In the genomic region with DNA sequence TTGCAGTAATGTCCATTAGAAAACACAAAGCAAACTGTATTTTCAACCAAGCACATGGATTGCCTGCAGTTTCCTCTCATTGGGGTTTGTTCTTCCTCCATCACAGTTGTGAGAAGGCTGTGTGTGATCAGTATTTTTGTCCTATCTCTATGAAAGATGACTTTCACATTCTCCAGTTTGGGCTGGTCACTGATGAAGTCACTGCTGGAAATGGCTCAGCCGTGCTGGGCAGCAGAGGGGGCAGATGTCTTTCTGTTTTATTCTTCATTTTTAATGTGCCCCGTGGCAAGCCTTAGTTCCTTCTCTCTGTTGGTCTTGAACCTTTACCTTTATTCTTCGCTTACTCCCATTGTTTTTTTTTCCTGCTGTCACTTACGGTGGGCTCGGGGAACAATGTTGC, we compare ENCODE assay signal across 8 cellular contexts.
A peak's percentile ranks its signal among the peaks of the same experiment; 100 is the strongest.
DNase-seq lines count a peak whose midpoint lies in the region; TF ChIP-seq lines count a peak whose summit lies in the region.
"Had no signal": no experiment of that assay in that cellular context is flagged by ENCODE, and none has a peak within 500 bp of the region (broad histone marks: within the 10 kb centered on the region; RNA-seq: fewer than 3 reads in every experiment).

No MANE protein-coding gene starts in this region.

- no peaks in the 10 kb centered on the region for H3K27me3 ChIP-seq in brain microvascular endothelial cell (replicated peaks)
- H3K27me3 ChIP-seq in layer of hippocampus (ENCODE audit: control insufficient read depth, insufficient read depth, low read length), result no peaks in the 10 kb centered on the region
- no peaks in the 10 kb centered on the region for H3K27me3 ChIP-seq in SK-N-SH (ENCODE audit: insufficient read depth)

- no peaks in the 10 kb centered on the region for H3K9me2 ChIP-seq in SK-N-SH

- 81% methylated on average over 5 of the region's 5 CpGs for WGBS in SK-N-SH (ENCODE audit: low lambda C conversion rate)

- POLR2A ChIA-PET in RWPE1 (lab: Yijun Ruan, JAX; ENCODE audit: low non-redundant PET) (no interaction called here), SK-N-SH (lab: Yijun Ruan, JAX) (no interaction called here)

- H3F3A ChIP-seq in SK-N-SH (replicated peaks; ENCODE audit: insufficient read depth), result no peaks in the 10 kb centered on the region

- peaks cover 0 to 3% of the 10 kb centered on the region in 2 experiments; a peak in 1 of 4 replicates for H3K4me1 ChIP-seq in SK-N-SH (ENCODE audit: control insufficient read depth in 1 of 2, insufficient read depth in 2 of 2, low read depth in 1 of 2, low read length in 1 of 2)

- no peaks in the 10 kb centered on the region for H3K9me3 ChIP-seq in SK-N-SH

- DNase-seq in NCI-H1092 treated with DMSO at 0.1 percent for 48 hours (lab: John Stamatoyannopoulos, UW) (peak; percentile 81), brain microvascular endothelial cell (no peak), substantia nigra (lab: John Stamatoyannopoulos, UW) (peak in 23 of 49 donors; percentile 6 to 78 (median 41)), SW 1271 (lab: John Stamatoyannopoulos, UW) (no peak), RWPE1 (ENCODE audit: low spot score) (no peak), SK-N-SH (no peak)
- DNase-seq: NCI-H510A had no signal

- H3K9ac ChIP-seq in SK-N-SH, result no peak overlapping the region

- H3K27ac ChIP-seq in brain microvascular endothelial cell (peak overlapping the region; percentile 43), layer of hippocampus (ENCODE audit: low read depth, low read length) (peak overlapping the region; percentile 82), substantia nigra (ENCODE audit: low read depth, low read length, poor library complexity, severe bottlenecking) (peak overlapping the region; percentile 85), RWPE1 (no peak overlapping the region), SK-N-SH (ENCODE audit: low read depth in 2 of 2, low read length in 1 of 2) (no peak overlapping the region)

- H3K36me3 ChIP-seq in brain microvascular endothelial cell (replicated peaks), result no peaks in the 10 kb centered on the region
- no peaks in the 10 kb centered on the region for H3K36me3 ChIP-seq in SK-N-SH (replicated peaks in 1 of 2; ENCODE audit: control insufficient read depth in 1 of 2, insufficient read depth in 2 of 2, low read length in 1 of 2)

- no peak for TF ChIP-seq CTCF in brain microvascular endothelial cell (IDR thresholded peaks at IDR 0.05; ENCODE audit: low read depth, low read length, missing control alignments)
- TF ChIP-seq CTCF in RWPE1 (conservative IDR thresholded peaks at IDR 0.05; ENCODE audit: low read depth), result no peak
- no peak for TF ChIP-seq CTCF in SK-N-SH (IDR thresholded peaks at IDR 0.05)

- no peak for TF ChIP-seq RAD21 in SK-N-SH (IDR thresholded peaks at IDR 0.05; ENCODE audit: low read length)

- H3K4me2 ChIP-seq in SK-N-SH, result no peak overlapping the region

- peak overlapping the region; percentile 56 for H3K4me3 ChIP-seq in brain microvascular endothelial cell (ENCODE audit: low read depth, low read length)
- H3K4me3 ChIP-seq in SK-N-SH (ENCODE audit: low read depth in 2 of 2, low read length in 1 of 2), result no peak overlapping the region

- in situ Hi-C loops in brain microvascular endothelial cell (cut with HindIII; ENCODE audit: low pct_ligation_motif_present, low sequenced_read_pairs), result no loop called here

- no peaks in the 10 kb centered on the region for H4K20me1 ChIP-seq in SK-N-SH (ENCODE audit: insufficient read depth)

- no peak overlapping the region for H2AFZ ChIP-seq in SK-N-SH (ENCODE audit: low read depth)

- H3K79me2 ChIP-seq in SK-N-SH (ENCODE audit: insufficient read depth), result no peaks in the 10 kb centered on the region

- no peak for TF ChIP-seq EP300 in SK-N-SH (IDR thresholded peaks at IDR 0.05; ENCODE audit: borderline replicate concordance in 1 of 2, low read depth in 1 of 2, low read length in 1 of 2)

- CTCF ChIA-PET in RWPE1 (lab: Yijun Ruan, JAX) (interaction anchor here (0.5 kb wide), 1 partner anchor 785 kb away, joined by 4 read pairs; no protein-coding TSS in a partner anchor), SK-N-SH (lab: Yijun Ruan, JAX) (no interaction called here)

TF ChIP-seq in SK-N-SH, 30 proteins besides CTCF, POLR2A, EP300 and RAD21:
- TF ChIP-seq, protein P1, sequence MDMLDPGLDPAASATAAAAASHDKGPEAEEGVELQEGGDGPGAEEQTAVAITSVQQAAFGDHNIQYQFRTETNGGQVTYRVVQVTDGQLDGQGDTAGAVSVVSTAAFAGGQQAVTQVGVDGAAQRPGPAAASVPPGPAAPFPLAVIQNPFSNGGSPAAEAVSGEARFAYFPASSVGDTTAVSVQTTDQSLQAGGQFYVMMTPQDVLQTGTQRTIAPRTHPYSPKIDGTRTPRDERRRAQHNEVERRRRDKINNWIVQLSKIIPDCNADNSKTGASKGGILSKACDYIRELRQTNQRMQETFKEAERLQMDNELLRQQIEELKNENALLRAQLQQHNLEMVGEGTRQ (IDR thresholded peaks at IDR 0.05; ENCODE audit: borderline replicate concordance, low read depth, low read length), result no peak
- TF ChIP-seq GABPA (IDR thresholded peaks at IDR 0.05; ENCODE audit: low read depth) (no peak), SMC3 (IDR thresholded peaks at IDR 0.05; ENCODE audit: low read depth, low read length) (no peak), GATA2 (CRISPR knock-in tag; IDR thresholded peaks at IDR 0.05) (no peak), YY1 (IDR thresholded peaks at IDR 0.05; ENCODE audit: low read depth) (no peak), NRF1 (IDR thresholded peaks at IDR 0.05; ENCODE audit: low read depth, low read length) (no peak), POLR2AphosphoS5 (IDR thresholded peaks at IDR 0.05; ENCODE audit: low read depth, low read length) (no peak), EZH2phosphoT487 (IDR thresholded peaks at IDR 0.05; ENCODE audit: borderline replicate concordance, low read depth) (no peak), TEAD4 (IDR thresholded peaks at IDR 0.05; ENCODE audit: borderline replicate concordance, insufficient read depth) (no peak), NFIC (IDR thresholded peaks at IDR 0.05; ENCODE audit: borderline replicate concordance) (no peak), MEF2A (IDR thresholded peaks at IDR 0.05; ENCODE audit: borderline replicate concordance, low read depth) (no peak), TCF12 (IDR thresholded peaks at IDR 0.05) (no peak), TAF1 (IDR thresholded peaks at IDR 0.05; ENCODE audit: borderline replicate concordance, low read depth, low read length) (no peak), ELF1 (IDR thresholded peaks at IDR 0.05) (no peak), RXRA (IDR thresholded peaks at IDR 0.05; ENCODE audit: borderline replicate concordance, low read depth) (no peak), SIN3A (IDR thresholded peaks at IDR 0.05; ENCODE audit: borderline replicate concordance, low read depth, low read length) (no peak)
- TF ChIP-seq, protein P2, sequence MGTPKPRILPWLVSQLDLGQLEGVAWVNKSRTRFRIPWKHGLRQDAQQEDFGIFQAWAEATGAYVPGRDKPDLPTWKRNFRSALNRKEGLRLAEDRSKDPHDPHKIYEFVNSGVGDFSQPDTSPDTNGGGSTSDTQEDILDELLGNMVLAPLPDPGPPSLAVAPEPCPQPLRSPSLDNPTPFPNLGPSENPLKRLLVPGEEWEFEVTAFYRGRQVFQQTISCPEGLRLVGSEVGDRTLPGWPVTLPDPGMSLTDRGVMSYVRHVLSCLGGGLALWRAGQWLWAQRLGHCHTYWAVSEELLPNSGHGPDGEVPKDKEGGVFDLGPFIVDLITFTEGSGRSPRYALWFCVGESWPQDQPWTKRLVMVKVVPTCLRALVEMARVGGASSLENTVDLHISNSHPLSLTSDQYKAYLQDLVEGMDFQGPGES (IDR thresholded peaks at IDR 0.05; ENCODE audit: low read depth, low read length), result no peak
- TF ChIP-seq, protein P3, sequence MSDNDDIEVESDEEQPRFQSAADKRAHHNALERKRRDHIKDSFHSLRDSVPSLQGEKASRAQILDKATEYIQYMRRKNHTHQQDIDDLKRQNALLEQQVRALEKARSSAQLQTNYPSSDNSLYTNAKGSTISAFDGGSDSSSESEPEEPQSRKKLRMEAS (IDR thresholded peaks at IDR 0.05; ENCODE audit: low read depth), result no peak
- TF ChIP-seq, protein P4, sequence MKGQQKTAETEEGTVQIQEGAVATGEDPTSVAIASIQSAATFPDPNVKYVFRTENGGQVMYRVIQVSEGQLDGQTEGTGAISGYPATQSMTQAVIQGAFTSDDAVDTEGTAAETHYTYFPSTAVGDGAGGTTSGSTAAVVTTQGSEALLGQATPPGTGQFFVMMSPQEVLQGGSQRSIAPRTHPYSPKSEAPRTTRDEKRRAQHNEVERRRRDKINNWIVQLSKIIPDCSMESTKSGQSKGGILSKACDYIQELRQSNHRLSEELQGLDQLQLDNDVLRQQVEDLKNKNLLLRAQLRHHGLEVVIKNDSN (IDR thresholded peaks at IDR 0.05; ENCODE audit: borderline replicate concordance, low read depth), result no peak

Comparison
In these comparisons a context has a peak if more than half of its experiments do, and no peak if none do; other contexts are left out.
1. H3K27ac ChIP-seq: peak in brain microvascular endothelial cell (single experiment), layer of hippocampus (single experiment) and substantia nigra (single experiment); none in RWPE1 (single experiment) and SK-N-SH (0 of 2).